Comparison of ENCODE assay signal across 1 cellular context in the genomic region with DNA sequence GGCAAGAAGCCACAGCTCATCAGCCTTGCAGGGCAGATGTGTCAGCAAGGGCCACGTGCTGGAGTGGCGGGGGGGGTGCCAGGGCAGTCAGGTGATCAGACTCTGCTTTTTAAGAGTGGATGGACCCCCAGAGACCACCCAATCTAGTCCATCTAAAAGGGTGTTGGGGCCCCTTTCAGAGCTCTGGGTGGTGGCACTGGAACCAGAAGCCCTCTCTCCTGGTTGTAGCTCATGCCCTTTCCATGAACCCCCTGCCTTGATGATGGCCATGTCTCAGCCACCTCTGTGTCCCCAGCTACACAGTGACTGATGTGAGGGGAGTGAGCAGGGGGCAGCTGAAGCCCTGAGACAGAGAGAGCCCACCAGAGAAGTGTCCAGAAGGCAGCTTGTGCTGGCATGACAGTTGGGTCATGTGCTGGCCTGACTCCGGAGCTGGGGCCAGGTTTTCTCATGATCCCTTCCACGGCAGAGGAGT.
TF ChIP-seq lines count a peak whose summit lies in the region.

No MANE protein-coding gene starts in this region.

TF ChIP-seq in IMR-90, 13 proteins besides CTCF, POLR2A, EP300 and RAD21:
- TF ChIP-seq MAZ (IDR thresholded peaks at IDR 0.05; ENCODE audit: borderline replicate concordance, low read depth, low read length): no peak
- no peak for TF ChIP-seq BHLHE40 (IDR thresholded peaks at IDR 0.05; ENCODE audit: low read depth, low read length)
- no peak for TF ChIP-seq FOS (IDR thresholded peaks at IDR 0.05; ENCODE audit: low read depth, low read length)
- TF ChIP-seq CEBPB (IDR thresholded peaks at IDR 0.05; ENCODE audit: low read depth, low read length): no peak
- no peak for TF ChIP-seq RCOR1 (IDR thresholded peaks at IDR 0.05; ENCODE audit: insufficient replicate concordance, low read length)
- TF ChIP-seq MXI1 (IDR thresholded peaks at IDR 0.05; ENCODE audit: borderline replicate concordance, low read depth, low read length): no peak
- no peak for TF ChIP-seq RFX5 (IDR thresholded peaks at IDR 0.05; ENCODE audit: low read depth, low read length)
- TF ChIP-seq ELK1 (IDR thresholded peaks at IDR 0.05; ENCODE audit: borderline replicate concordance, low read depth, low read length): no peak
- TF ChIP-seq NFE2L2 (IDR thresholded peaks at IDR 0.05; ENCODE audit: low read depth, low read length): no peak
- no peak for TF ChIP-seq CHD1 (IDR thresholded peaks at IDR 0.05; ENCODE audit: low read depth, low read length)
